ENCODE assay signal across 10 cellular contexts in genomic region chr17:7169215-7169908, GRCh38. TPM values are rescaled to one million over a fixed set of nuclear protein-coding genes. Genes with fewer than 3 reads are reported as not detected.
"Had no signal": no experiment of that assay in that cellular context is flagged by ENCODE, and none has a peak within 500 bp of the region (broad histone marks: within the 10 kb centered on the region; RNA-seq: fewer than 3 reads in every experiment).

No MANE protein-coding gene starts in this region.

RNA-seq across cellular contexts. Expression of gene ASGR2, which starts 54.7 kb away (rescaled TPM):
- total RNA-seq: activated CD4-positive, alpha-beta memory T cell treated with anti-CD3 and anti-CD28 coated beads, Interleukin-2, amount 10 ng/mL, durations not matched to agents 7 days and 5 days; activated CD4-positive, alpha-beta T cell treated with anti-CD3 and anti-CD28 coated beads, Interleukin-2, amount 10 ng/mL, durations not matched to agents 7 days and 5 days; activated naive CD4-positive, alpha-beta T cell treated with anti-CD3 and anti-CD28 coated beads, Interleukin-2, amount 50 U/mL, for 72 hours; activated naive CD8-positive, alpha-beta T cell treated with anti-CD3 and anti-CD28 coated beads, Interleukin-2, amount 10 ng/mL, durations not matched to agents 7 days and 5 days; activated T-cell treated with anti-CD3 and anti-CD28 coated beads, Interleukin-2, amount 50 U/mL, for 72 hours; astrocyte; bronchial epithelial cell; cerebellum; dermis blood vessel endothelial cell; foreskin keratinocyte had no signal
- polyA plus RNA-seq: foreskin keratinocyte had no signal
